13 cellular contexts compared by ENCODE assay signal in genomic region chr18:13269599-13270011, GRCh38. TPM values are rescaled to one million over a fixed set of nuclear protein-coding genes. Genes with fewer than 3 reads are reported as not detected.
A peak's percentile ranks its signal among the peaks of the same experiment; 100 is the strongest.
DNase-seq lines count a peak whose midpoint lies in the region; ATAC-seq and TF ChIP-seq lines count a peak whose summit lies in the region.
"Had no signal": no experiment of that assay in that cellular context is flagged by ENCODE, and none has a peak within 500 bp of the region (broad histone marks: within the 10 kb centered on the region; RNA-seq: fewer than 3 reads in every experiment).

No MANE protein-coding gene starts in this region.

- no peaks in the 10 kb centered on the region for H3K36me3 Mint-ChIP-seq in CD8-positive, alpha-beta T cell

- no peaks in the 10 kb centered on the region for H3K36me3 ChIP-seq in CD8-positive, alpha-beta T cell (ENCODE audit: insufficient read depth, low read length)
- H3K36me3 ChIP-seq in esophagus muscularis mucosa (no peaks in the 10 kb centered on the region), trophoblast cell (ENCODE audit: control insufficient read depth in 1 of 2, insufficient read depth in 2 of 2, low read length in 2 of 2) (no peaks in the 10 kb centered on the region)
- H3K36me3 ChIP-seq: right lobe of liver had no signal

- no peaks in the 10 kb centered on the region for H3K27me3 ChIP-seq in CD8-positive, alpha-beta T cell (ENCODE audit: insufficient read depth, low read length)
- H3K27me3 ChIP-seq in esophagus muscularis mucosa = no peaks in the 10 kb centered on the region
- H3K27me3 ChIP-seq in trophoblast cell (ENCODE audit: insufficient read depth, low read length) = no peaks in the 10 kb centered on the region
- H3K27me3 ChIP-seq: right lobe of liver had no signal

- intact Hi-C loops in CD8-positive, alpha-beta T cell (cut with DNase I, micrococcal nuclease) = loop anchor here (5.0 kb wide), 3 partner anchors 52 to 273 kb away; partner anchors contain the start of gene LDLRAD4 (in 1 of the 2)
- intact Hi-C loops in esophagus muscularis mucosa (cut with DNase I) = no loop called here

- H3K4me3 ChIP-seq in CD8-positive, alpha-beta T cell (ENCODE audit: low read depth, low read length) = no peak overlapping the region
- no peak overlapping the region for H3K4me3 ChIP-seq in esophagus muscularis mucosa
- no peak overlapping the region for H3K4me3 ChIP-seq in trophoblast cell (ENCODE audit: low read depth, low read length)
- H3K4me3 ChIP-seq: right lobe of liver had no signal

- no peak overlapping the region for H2AK5ac ChIP-seq in trophoblast cell (ENCODE audit: low read length)

- TF ChIP-seq EP300 in esophagus muscularis mucosa (IDR thresholded peaks at IDR 0.05) = no peak

- no peak overlapping the region for H3K9ac ChIP-seq in trophoblast cell (ENCODE audit: low read length)

- no peak overlapping the region for H3K23ac ChIP-seq in trophoblast cell (ENCODE audit: low read length)

- H3K18ac ChIP-seq in trophoblast cell (ENCODE audit: low read length) = no peak overlapping the region

- CTCF ChIA-PET in CD8-positive, alpha-beta T cell (lab: Charles Lee) = no interaction called here

- 30% methylated on average over 8 of the region's 8 CpGs for WGBS in esophagus muscularis mucosa
- no CpG with 5 or more reads among the region's 8 CpGs for WGBS in trophoblast cell (ENCODE audit: extremely low coverage, insufficient coverage, insufficient read length)

- H3K14ac ChIP-seq in trophoblast cell (ENCODE audit: low read length) = no peak overlapping the region

- H3K9me3 ChIP-seq in CD8-positive, alpha-beta T cell (ENCODE audit: low read length) = no peaks in the 10 kb centered on the region
- H3K9me3 ChIP-seq in esophagus muscularis mucosa (no peaks in the 10 kb centered on the region), trophoblast cell (ENCODE audit: insufficient read depth, low read depth, low read length) (no peaks in the 10 kb centered on the region)
- H3K9me3 ChIP-seq: right lobe of liver had no signal

- no peak overlapping the region for H4K12ac ChIP-seq in trophoblast cell (ENCODE audit: low read depth, low read length)

- no peaks in the 10 kb centered on the region for H3K27me3 Mint-ChIP-seq in CD8-positive, alpha-beta T cell (ENCODE audit: low read depth)
- H3K27me3 Mint-ChIP-seq: central memory CD8-positive, alpha-beta T cell had no signal

- no peaks in the 10 kb centered on the region for H3K79me1 ChIP-seq in trophoblast cell (ENCODE audit: low read length)

- ATAC-seq in CD8-positive, alpha-beta T cell = no peak
- no peak for ATAC-seq in GM18909 (IDR thresholded peaks at IDR 0.05; ENCODE audit: poor library complexity, unreplicated experiment)

- H2BK5ac ChIP-seq in trophoblast cell (ENCODE audit: low read depth, low read length, poor library complexity) = no peak overlapping the region

- no peak overlapping the region for H3K4me3 Mint-ChIP-seq in CD8-positive, alpha-beta T cell
- H3K4me3 Mint-ChIP-seq: central memory CD8-positive, alpha-beta T cell had no signal

- H2BK12ac ChIP-seq in trophoblast cell (ENCODE audit: low read length) = no peak overlapping the region

- peak; percentile 25 for DNase-seq in AG08395 (ENCODE audit: low spot score)
- DNase-seq in CD8-positive, alpha-beta T cell = peak in 1 of 7 experiments; percentile 27
- no peak for DNase-seq in esophagus muscularis mucosa (ENCODE audit: extremely low spot score)
- DNase-seq in trophoblast cell = peak; percentile 15 to 33
- no peak for DNase-seq in NCI-H510A treated with DMSO at 0.1 percent for 48 hours (lab: John Stamatoyannopoulos, UW)
- DNase-seq in NCI-H2081 treated with DMSO at 0.1 percent for 48 hours (lab: John Stamatoyannopoulos, UW) = no peak
- no peak for DNase-seq in midbrain (lab: John Stamatoyannopoulos, UW)
- DNase-seq: MM.1S, right lobe of liver, SIG-M5 had no signal

- H3K9me3 Mint-ChIP-seq in CD8-positive, alpha-beta T cell = no peaks in the 10 kb centered on the region
- H3K9me3 Mint-ChIP-seq: central memory CD8-positive, alpha-beta T cell had no signal

- H3K27ac ChIP-seq in CD8-positive, alpha-beta T cell (ENCODE audit: low read depth, low read length) = no peak overlapping the region
- H3K27ac ChIP-seq in esophagus muscularis mucosa (replicated peaks in 1 of 4) (peak overlapping the region; percentile 71 to 85 (median 81)), trophoblast cell (ENCODE audit: low read depth, low read length) (no peak overlapping the region)
- H3K27ac ChIP-seq: right lobe of liver had no signal

- no peak overlapping the region for H3K4me2 ChIP-seq in trophoblast cell (ENCODE audit: low read length)

- peaks cover 55% of the 10 kb centered on the region for H3K4me1 ChIP-seq in CD8-positive, alpha-beta T cell (ENCODE audit: insufficient read depth, low read length)
- H3K4me1 ChIP-seq in esophagus muscularis mucosa = peaks cover 89 to 100% (median 98%) of the 10 kb centered on the region in 4 donors
- H3K4me1 ChIP-seq in trophoblast cell (ENCODE audit: control insufficient read depth in 1 of 2, insufficient read depth in 2 of 2, low read length in 2 of 2) = peaks cover 13 to 20% of the 10 kb centered on the region in 2 experiments

- H3K79me2 ChIP-seq in trophoblast cell (ENCODE audit: control insufficient read depth, insufficient read depth, low read length, poor library complexity) = no peaks in the 10 kb centered on the region

- no peak overlapping the region for H4K91ac ChIP-seq in trophoblast cell (ENCODE audit: low read depth, low read length)

- peak overlapping the region; percentile 27 for H3K27ac Mint-ChIP-seq in CD8-positive, alpha-beta T cell

- H3K4me1 Mint-ChIP-seq in CD8-positive, alpha-beta T cell (ENCODE audit: low read depth) = peaks cover 77% of the 10 kb centered on the region

- POLR2A ChIA-PET in CD8-positive, alpha-beta T cell (lab: Charles Lee) = no interaction called here

- H3K4ac ChIP-seq in trophoblast cell (ENCODE audit: low read depth, low read length) = no peak overlapping the region

- no peak overlapping the region for H2AFZ ChIP-seq in trophoblast cell (ENCODE audit: insufficient read depth, low read length, poor library complexity)

- no peak overlapping the region for H2BK120ac ChIP-seq in trophoblast cell (ENCODE audit: insufficient read depth, low read length, poor library complexity)

- no peak for TF ChIP-seq POLR2A in esophagus muscularis mucosa (IDR thresholded peaks at IDR 0.05; ENCODE audit: low read depth)

- TF ChIP-seq CTCF in CD8-positive, alpha-beta T cell (IDR thresholded peaks at IDR 0.05) = no peak
- no peak for TF ChIP-seq CTCF in esophagus muscularis mucosa (IDR thresholded peaks at IDR 0.05)

- H4K8ac ChIP-seq in trophoblast cell (ENCODE audit: low read depth, low read length) = no peak overlapping the region

RNA-seq across cellular contexts. Expression of gene LDLRAD4, which starts 51.0 kb away (rescaled TPM):
- total RNA-seq in CD8-positive, alpha-beta T cell = 10 to 100 TPM; 31.0 to 35.1 TPM
- total RNA-seq in esophagus muscularis mucosa = 10 to 100 TPM; 20.4 to 40.4 (median 35.3) TPM
- 6.9 and 7.5 TPM in 2 replicates for polyA plus RNA-seq in trophoblast cell (2013)
- total RNA-seq: NCI-H460 had no signal

Comparison
In these comparisons a context has a peak if more than half of its experiments do, and no peak if none do; other contexts are left out.
1. DNase-seq: peak in AG08395 (single experiment) and trophoblast cell (2 of 2); none in esophagus muscularis mucosa (single experiment), NCI-H510A treated with DMSO at 0.1 percent for 48 hours (single experiment), NCI-H2081 treated with DMSO at 0.1 percent for 48 hours (single experiment) and midbrain (single experiment).
2. H3K27ac ChIP-seq: peak in esophagus muscularis mucosa (4 of 4); none in CD8-positive, alpha-beta T cell (single experiment) and trophoblast cell (single experiment).